Comparison of ENCODE assay signal across 1 cellular context in the genomic region with DNA sequence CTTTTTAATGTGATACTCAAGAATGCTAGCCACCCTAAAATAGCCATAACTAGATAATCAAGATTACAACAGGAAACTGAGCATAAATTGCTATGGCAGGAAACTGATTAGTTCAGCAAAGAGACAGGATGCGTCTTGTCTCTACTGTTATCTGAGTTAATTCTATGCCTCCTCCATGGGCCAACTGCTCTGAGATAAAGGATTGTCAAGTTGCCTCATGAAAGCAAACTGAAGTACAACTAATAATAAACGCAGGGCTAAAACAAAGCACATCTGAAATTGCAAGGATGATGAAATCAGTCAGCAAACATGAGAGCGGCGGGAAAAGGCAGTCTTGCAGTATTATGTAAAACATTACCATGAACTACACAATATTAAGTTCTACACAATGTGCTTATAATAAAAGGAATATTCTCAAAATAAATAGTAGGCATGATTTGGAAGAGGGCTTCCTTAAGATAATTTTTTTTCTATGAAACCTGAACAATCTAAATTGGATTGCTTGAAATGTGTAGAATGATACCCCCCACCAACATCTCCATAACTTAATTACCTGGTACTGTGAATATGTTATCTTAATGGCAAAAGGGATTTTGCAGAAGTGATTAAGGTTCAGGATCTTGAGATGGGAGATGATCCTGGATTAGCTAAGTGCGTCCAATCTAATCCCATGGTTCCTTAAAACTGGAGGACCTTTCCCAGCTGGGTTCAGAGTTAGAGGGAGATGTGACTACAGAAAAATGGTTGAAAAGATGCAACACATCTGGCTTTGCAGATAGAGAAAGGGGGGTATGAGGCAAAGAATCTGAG.
TF ChIP-seq lines count a peak whose summit lies in the region.

No MANE protein-coding gene starts in this region.

TF ChIP-seq in HEK293, 187 proteins besides CTCF, POLR2A, EP300 and RAD21 (continued from another document):
- TF ChIP-seq ZNF585B (tag by site-specific recombination; IDR thresholded peaks at IDR 0.05) (no peak), ZNF157 (tag by site-specific recombination; IDR thresholded peaks at IDR 0.05) (no peak), ZBTB48 (tag by site-specific recombination; IDR thresholded peaks at IDR 0.05) (no peak), WT1 (tag by site-specific recombination; IDR thresholded peaks at IDR 0.05) (no peak), ZNF768 (tag by site-specific recombination; IDR thresholded peaks at IDR 0.05) (no peak)
- TF ChIP-seq, protein P1, sequence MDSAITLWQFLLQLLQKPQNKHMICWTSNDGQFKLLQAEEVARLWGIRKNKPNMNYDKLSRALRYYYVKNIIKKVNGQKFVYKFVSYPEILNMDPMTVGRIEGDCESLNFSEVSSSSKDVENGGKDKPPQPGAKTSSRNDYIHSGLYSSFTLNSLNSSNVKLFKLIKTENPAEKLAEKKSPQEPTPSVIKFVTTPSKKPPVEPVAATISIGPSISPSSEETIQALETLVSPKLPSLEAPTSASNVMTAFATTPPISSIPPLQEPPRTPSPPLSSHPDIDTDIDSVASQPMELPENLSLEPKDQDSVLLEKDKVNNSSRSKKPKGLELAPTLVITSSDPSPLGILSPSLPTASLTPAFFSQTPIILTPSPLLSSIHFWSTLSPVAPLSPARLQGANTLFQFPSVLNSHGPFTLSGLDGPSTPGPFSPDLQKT (IDR thresholded peaks at IDR 0.05; ENCODE audit: borderline replicate concordance, low read depth, low read length): no peak
